In genomic region chr3:112847692-112848091, GRCh38 we compare ENCODE assay signal across 10 cellular contexts. TPM values are rescaled to one million over a fixed set of nuclear protein-coding genes. Genes with fewer than 3 reads are reported as not detected.
DNase-seq lines count a peak whose midpoint lies in the region; ATAC-seq and TF ChIP-seq lines count a peak whose summit lies in the region.
"Had no signal": no experiment of that assay in that cellular context is flagged by ENCODE, and none has a peak within 500 bp of the region (broad histone marks: within the 10 kb centered on the region; RNA-seq: fewer than 3 reads in every experiment).

No MANE protein-coding gene starts in this region.

- CTCF ChIA-PET in activated naive CD4-positive, alpha-beta T cell treated with anti-CD3 and anti-CD28 coated beads for 36 hours (lab: Charles Lee) = interaction anchor here (0.7 to 1.6 kb wide), 4 partner anchors 7 to 719 kb away, joined by 3 to 5 read pairs (median 4); no protein-coding TSS in a partner anchor
- CTCF ChIA-PET in activated CD8-positive, alpha-beta T cell treated with anti-CD3 and anti-CD28 coated beads for 36 hours (lab: Charles Lee) = interaction anchor here (1.2 to 2.1 kb wide), 2 partner anchors 113 to 205 kb away, joined by 5 to 7 read pairs; no protein-coding TSS in a partner anchor

- H3K4me1 Mint-ChIP-seq in activated naive CD4-positive, alpha-beta T cell treated with anti-CD3 and anti-CD28 coated beads for 36 hours (ENCODE audit: low read depth) = peaks cover 17% of the 10 kb centered on the region
- H3K4me1 Mint-ChIP-seq in activated CD8-positive, alpha-beta T cell treated with anti-CD3 and anti-CD28 coated beads for 36 hours (ENCODE audit: low read depth) = peaks cover 28% of the 10 kb centered on the region

- no peaks in the 10 kb centered on the region for H3K27me3 Mint-ChIP-seq in activated naive CD4-positive, alpha-beta T cell treated with anti-CD3 and anti-CD28 coated beads for 36 hours (ENCODE audit: low read depth)
- no peaks in the 10 kb centered on the region for H3K27me3 Mint-ChIP-seq in activated CD8-positive, alpha-beta T cell treated with anti-CD3 and anti-CD28 coated beads for 36 hours

- peak; percentile 94 for ATAC-seq in HG03175 (IDR thresholded peaks at IDR 0.05; ENCODE audit: unreplicated experiment)
- peak; percentile 89 for ATAC-seq in activated CD8-positive, alpha-beta T cell treated with anti-CD3 and anti-CD28 coated beads for 36 hours
- peak; percentile 71 for ATAC-seq in stimulated activated naive CD8-positive, alpha-beta T cell treated with anti-CD3 and anti-CD28 coated beads, Interleukin-15, Interleukin-2, amounts not matched to agents 100 U/mL and 50 U/mL, for 24 hours

- POLR2A ChIA-PET in activated CD8-positive, alpha-beta T cell treated with anti-CD3 and anti-CD28 coated beads for 36 hours (lab: Charles Lee) = interaction anchor here (0.6 kb wide), 1 partner anchor 13 kb away, joined by 3 read pairs; no protein-coding TSS in a partner anchor

- no peak overlapping the region for H3K27ac Mint-ChIP-seq in activated naive CD4-positive, alpha-beta T cell treated with anti-CD3 and anti-CD28 coated beads for 36 hours
- H3K27ac Mint-ChIP-seq in activated CD8-positive, alpha-beta T cell treated with anti-CD3 and anti-CD28 coated beads for 36 hours = peak overlapping the region; percentile 81

- H3K9me3 Mint-ChIP-seq in activated naive CD4-positive, alpha-beta T cell treated with anti-CD3 and anti-CD28 coated beads for 36 hours = peaks cover 31% of the 10 kb centered on the region
- H3K9me3 Mint-ChIP-seq in activated CD8-positive, alpha-beta T cell treated with anti-CD3 and anti-CD28 coated beads for 36 hours = peaks cover 43% of the 10 kb centered on the region

- H3K4me3 Mint-ChIP-seq in activated naive CD4-positive, alpha-beta T cell treated with anti-CD3 and anti-CD28 coated beads for 36 hours = no peak overlapping the region
- peak overlapping the region; percentile 22 for H3K4me3 Mint-ChIP-seq in activated CD8-positive, alpha-beta T cell treated with anti-CD3 and anti-CD28 coated beads for 36 hours

- intact Hi-C loops in activated naive CD4-positive, alpha-beta T cell treated with anti-CD3 and anti-CD28 coated beads for 36 hours (cut with micrococcal nuclease) = no loop called here
- intact Hi-C loops in activated CD8-positive, alpha-beta T cell treated with anti-CD3 and anti-CD28 coated beads for 36 hours (cut with micrococcal nuclease) = no loop called here

- peak; percentile 44 for DNase-seq in activated naive CD4-positive, alpha-beta T cell treated with anti-CD3 and anti-CD28 coated beads for 36 hours
- no peak for DNase-seq in activated naive CD4-positive, alpha-beta T cell treated with Interleukin-2 at 50 U/mL for 16 hours
- peak; percentile 71 for DNase-seq in activated CD8-positive, alpha-beta T cell treated with anti-CD3 and anti-CD28 coated beads for 36 hours
- peak; percentile 34 for DNase-seq in stimulated activated naive CD8-positive, alpha-beta T cell treated with anti-CD3 and anti-CD28 coated beads, Interleukin-15, Interleukin-2, amounts not matched to agents 100 U/mL and 50 U/mL, for 24 hours
- DNase-seq in NCI-H1694 (lab: John Stamatoyannopoulos, UW) (no peak), middle frontal gyrus (ENCODE audit: extremely low spot score, low spot score) (no peak), SKM-1 (lab: John Stamatoyannopoulos, UW; ENCODE audit: unreplicated experiment) (no peak)
- DNase-seq: NCI-H1105, ovary had no signal

- peaks cover 3% of the 10 kb centered on the region for H3K36me3 Mint-ChIP-seq in activated naive CD4-positive, alpha-beta T cell treated with anti-CD3 and anti-CD28 coated beads for 36 hours (ENCODE audit: low read depth)
- H3K36me3 Mint-ChIP-seq in activated CD8-positive, alpha-beta T cell treated with anti-CD3 and anti-CD28 coated beads for 36 hours (ENCODE audit: low read depth) = peaks cover 13% of the 10 kb centered on the region

- TF ChIP-seq CTCF in activated CD8-positive, alpha-beta T cell treated with anti-CD3 and anti-CD28 coated beads for 36 hours (IDR thresholded peaks at IDR 0.05) = no peak

RNA-seq across cellular contexts. Expression of gene CD200R1L, which starts 1.0 kb away (rescaled TPM):
- not detected for total RNA-seq in activated naive CD4-positive, alpha-beta T cell treated with anti-CD3 and anti-CD28 coated beads for 36 hours
- not detected for total RNA-seq in activated CD8-positive, alpha-beta T cell treated with anti-CD3 and anti-CD28 coated beads for 36 hours
- total RNA-seq: ovary had no signal

Comparison
In these comparisons a context has a peak if more than half of its experiments do, and no peak if none do; other contexts are left out.
1. DNase-seq: peak in activated naive CD4-positive, alpha-beta T cell treated with anti-CD3 and anti-CD28 coated beads for 36 hours (single experiment), activated CD8-positive, alpha-beta T cell treated with anti-CD3 and anti-CD28 coated beads for 36 hours (single experiment) and stimulated activated naive CD8-positive, alpha-beta T cell treated with anti-CD3 and anti-CD28 coated beads, Interleukin-15, Interleukin-2, amounts not matched to agents 100 U/mL and 50 U/mL, for 24 hours (single experiment); none in activated naive CD4-positive, alpha-beta T cell treated with Interleukin-2 at 50 U/mL for 16 hours (single experiment), NCI-H1694 (single experiment), middle frontal gyrus (single experiment) and SKM-1 (single experiment).
2. Peak in every context shown above with its lines, with median percentiles within 50 percentile points of each other: ATAC-seq.